ENCODE assay signal across 1 cellular context in the genomic region with DNA sequence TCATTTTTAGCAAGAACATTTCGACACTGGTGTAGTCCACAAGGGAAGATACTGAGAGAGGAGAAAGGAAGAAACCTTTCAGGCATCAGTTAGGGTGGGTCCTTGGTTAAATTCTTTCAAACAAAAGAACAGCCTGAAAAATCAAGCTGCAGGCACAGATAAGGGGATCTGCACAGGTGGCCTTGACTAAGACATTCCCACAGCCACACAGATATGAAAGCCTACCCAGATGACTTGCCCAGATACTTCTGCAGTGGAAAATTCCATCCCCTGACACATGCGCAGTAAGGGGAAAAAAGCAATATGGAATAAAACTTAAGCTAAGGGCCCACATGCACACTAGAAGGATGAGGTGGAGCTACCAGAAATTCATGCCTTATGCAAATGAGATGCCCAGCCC.
TF ChIP-seq lines count a peak whose summit lies in the region.

No MANE protein-coding gene starts in this region.

TF ChIP-seq in K562, 482 proteins besides CTCF, POLR2A, EP300 and RAD21 (continued from another document and continues in another):
- TF ChIP-seq MBD2 (IDR thresholded peaks at IDR 0.05; ENCODE audit: borderline replicate concordance, low read depth) (peak; percentile 82), MTA3 (IDR thresholded peaks at IDR 0.05; ENCODE audit: borderline replicate concordance) (peak; percentile 86), KLF1 (tag; IDR thresholded peaks at IDR 0.05) (0 out of 2 replicates have a peak, but pooled peaks have one; percentile 47), TAF9B (IDR thresholded peaks at IDR 0.05; ENCODE audit: partially characterized antibody) (peak; percentile 56), ZNF239 (CRISPR knock-in tag; IDR thresholded peaks at IDR 0.05) (0 out of 2 replicates have a peak, but pooled peaks have one; percentile 46), NBN (IDR thresholded peaks at IDR 0.05; ENCODE audit: low read depth) (peak; percentile 88), HLTF (IDR thresholded peaks at IDR 0.05) (peak; percentile 55; the same call in 1 of the 2 replicates), CCNT2 (IDR thresholded peaks at IDR 0.05; ENCODE audit: borderline replicate concordance, extremely low read depth, insufficient read length, low read depth, low read length) (peak; percentile 92), SREBF2 (CRISPR knock-in tag; IDR thresholded peaks at IDR 0.05) (no peak), ZNF140 (CRISPR knock-in tag; IDR thresholded peaks at IDR 0.05) (no peak), GABPB2 (CRISPR knock-in tag; conservative IDR thresholded peaks at IDR 0.05) (no peak), PHB2 (IDR thresholded peaks at IDR 0.05; ENCODE audit: low read depth) (peak; percentile 95), FOXK1 (CRISPR knock-in tag; IDR thresholded peaks at IDR 0.05; ENCODE audit: borderline replicate concordance) (0 out of 2 replicates have a peak, but pooled peaks have one; percentile 37), ZNF444 (CRISPR knock-in tag; IDR thresholded peaks at IDR 0.05) (0 out of 2 replicates have a peak, but pooled peaks have one; percentile 23), KLF16 (IDR thresholded peaks at IDR 0.05) (peak; percentile 99), SMARCE1 (IDR thresholded peaks at IDR 0.05) (peak; percentile 96), KLF6 (CRISPR knock-in tag; IDR thresholded peaks at IDR 0.05; ENCODE audit: borderline replicate concordance) (peak; percentile 67; the same call in 1 of the 2 replicates), ILK (tag; IDR thresholded peaks at IDR 0.05; ENCODE audit: borderline replicate concordance, low read depth) (0 out of 2 replicates have a peak, but pooled peaks have one; percentile 44), RHOXF2B (CRISPR knock-in tag; conservative IDR thresholded peaks at IDR 0.05) (no peak), SMAD3 (CRISPR knock-in tag; conservative IDR thresholded peaks at IDR 0.05) (peak; percentile 80), ATF7 (IDR thresholded peaks at IDR 0.05) (peak; percentile 81), MECOM (CRISPR knock-in tag; IDR thresholded peaks at IDR 0.05) (peak; percentile 80; the same call in 1 of the 2 replicates), NEUROD1 (IDR thresholded peaks at IDR 0.05; ENCODE audit: borderline replicate concordance, low read depth, low read length, partially characterized antibody) (peak; percentile 66), ETV1 (tag; conservative IDR thresholded peaks at IDR 0.05; ENCODE audit: low read depth) (no peak; the same call in 1 of the 2 replicates), FOXM1 (IDR thresholded peaks at IDR 0.05; ENCODE audit: low read depth) (peak; percentile 97), FOXM1 (CRISPR knock-in tag; IDR thresholded peaks at IDR 0.05; ENCODE audit: low read depth) (no peak), POLR2AphosphoS5 (IDR thresholded peaks at IDR 0.05; ENCODE audit: control insufficient read depth, insufficient read depth, low read depth, low read length) (peak; percentile 98), KHSRP (IDR thresholded peaks at IDR 0.05) (peak; percentile 64), GTF2A2 (tag; IDR thresholded peaks at IDR 0.05) (no peak), ARID1B (IDR thresholded peaks at IDR 0.05) (peak; percentile 99), NCOA2 (IDR thresholded peaks at IDR 0.05; ENCODE audit: partially characterized antibody in 2 of 2) (peak in 1 of 2 experiments; percentile 44), HMGN3 (IDR thresholded peaks at IDR 0.05; ENCODE audit: borderline replicate concordance, extremely low read depth, insufficient read length, low read depth, low read length) (peak; percentile 75), MAZ (CRISPR knock-in tag; conservative IDR thresholded peaks at IDR 0.05 in 1 of 2, IDR thresholded peaks at IDR 0.05 in 1 of 2) (peak; percentile 36 to 63; a peak in 2 of 4 replicates)
- TF ChIP-seq, protein P1, sequence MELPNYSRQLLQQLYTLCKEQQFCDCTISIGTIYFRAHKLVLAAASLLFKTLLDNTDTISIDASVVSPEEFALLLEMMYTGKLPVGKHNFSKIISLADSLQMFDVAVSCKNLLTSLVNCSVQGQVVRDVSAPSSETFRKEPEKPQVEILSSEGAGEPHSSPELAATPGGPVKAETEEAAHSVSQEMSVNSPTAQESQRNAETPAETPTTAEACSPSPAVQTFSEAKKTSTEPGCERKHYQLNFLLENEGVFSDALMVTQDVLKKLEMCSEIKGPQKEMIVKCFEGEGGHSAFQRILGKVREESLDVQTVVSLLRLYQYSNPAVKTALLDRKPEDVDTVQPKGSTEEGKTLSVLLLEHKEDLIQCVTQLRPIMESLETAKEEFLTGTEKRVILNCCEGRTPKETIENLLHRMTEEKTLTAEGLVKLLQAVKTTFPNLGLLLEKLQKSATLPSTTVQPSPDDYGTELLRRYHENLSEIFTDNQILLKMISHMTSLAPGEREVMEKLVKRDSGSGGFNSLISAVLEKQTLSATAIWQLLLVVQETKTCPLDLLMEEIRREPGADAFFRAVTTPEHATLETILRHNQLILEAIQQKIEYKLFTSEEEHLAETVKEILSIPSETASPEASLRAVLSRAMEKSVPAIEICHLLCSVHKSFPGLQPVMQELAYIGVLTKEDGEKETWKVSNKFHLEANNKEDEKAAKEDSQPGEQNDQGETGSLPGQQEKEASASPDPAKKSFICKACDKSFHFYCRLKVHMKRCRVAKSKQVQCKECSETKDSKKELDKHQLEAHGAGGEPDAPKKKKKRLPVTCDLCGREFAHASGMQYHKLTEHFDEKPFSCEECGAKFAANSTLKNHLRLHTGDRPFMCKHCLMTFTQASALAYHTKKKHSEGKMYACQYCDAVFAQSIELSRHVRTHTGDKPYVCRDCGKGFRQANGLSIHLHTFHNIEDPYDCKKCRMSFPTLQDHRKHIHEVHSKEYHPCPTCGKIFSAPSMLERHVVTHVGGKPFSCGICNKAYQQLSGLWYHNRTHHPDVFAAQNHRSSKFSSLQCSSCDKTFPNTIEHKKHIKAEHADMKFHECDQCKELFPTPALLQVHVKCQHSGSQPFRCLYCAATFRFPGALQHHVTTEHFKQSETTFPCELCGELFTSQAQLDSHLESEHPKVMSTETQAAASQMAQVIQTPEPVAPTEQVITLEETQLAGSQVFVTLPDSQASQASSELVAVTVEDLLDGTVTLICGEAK (IDR thresholded peaks at IDR 0.05) = no peak
- TF ChIP-seq, protein P1 (CRISPR knock-in tag; IDR thresholded peaks at IDR 0.05) = no peak
- TF ChIP-seq, protein P2, sequence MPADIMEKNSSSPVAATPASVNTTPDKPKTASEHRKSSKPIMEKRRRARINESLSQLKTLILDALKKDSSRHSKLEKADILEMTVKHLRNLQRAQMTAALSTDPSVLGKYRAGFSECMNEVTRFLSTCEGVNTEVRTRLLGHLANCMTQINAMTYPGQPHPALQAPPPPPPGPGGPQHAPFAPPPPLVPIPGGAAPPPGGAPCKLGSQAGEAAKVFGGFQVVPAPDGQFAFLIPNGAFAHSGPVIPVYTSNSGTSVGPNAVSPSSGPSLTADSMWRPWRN (IDR thresholded peaks at IDR 0.05; ENCODE audit: low read depth) = peak; percentile 83
- TF ChIP-seq, protein P3, sequence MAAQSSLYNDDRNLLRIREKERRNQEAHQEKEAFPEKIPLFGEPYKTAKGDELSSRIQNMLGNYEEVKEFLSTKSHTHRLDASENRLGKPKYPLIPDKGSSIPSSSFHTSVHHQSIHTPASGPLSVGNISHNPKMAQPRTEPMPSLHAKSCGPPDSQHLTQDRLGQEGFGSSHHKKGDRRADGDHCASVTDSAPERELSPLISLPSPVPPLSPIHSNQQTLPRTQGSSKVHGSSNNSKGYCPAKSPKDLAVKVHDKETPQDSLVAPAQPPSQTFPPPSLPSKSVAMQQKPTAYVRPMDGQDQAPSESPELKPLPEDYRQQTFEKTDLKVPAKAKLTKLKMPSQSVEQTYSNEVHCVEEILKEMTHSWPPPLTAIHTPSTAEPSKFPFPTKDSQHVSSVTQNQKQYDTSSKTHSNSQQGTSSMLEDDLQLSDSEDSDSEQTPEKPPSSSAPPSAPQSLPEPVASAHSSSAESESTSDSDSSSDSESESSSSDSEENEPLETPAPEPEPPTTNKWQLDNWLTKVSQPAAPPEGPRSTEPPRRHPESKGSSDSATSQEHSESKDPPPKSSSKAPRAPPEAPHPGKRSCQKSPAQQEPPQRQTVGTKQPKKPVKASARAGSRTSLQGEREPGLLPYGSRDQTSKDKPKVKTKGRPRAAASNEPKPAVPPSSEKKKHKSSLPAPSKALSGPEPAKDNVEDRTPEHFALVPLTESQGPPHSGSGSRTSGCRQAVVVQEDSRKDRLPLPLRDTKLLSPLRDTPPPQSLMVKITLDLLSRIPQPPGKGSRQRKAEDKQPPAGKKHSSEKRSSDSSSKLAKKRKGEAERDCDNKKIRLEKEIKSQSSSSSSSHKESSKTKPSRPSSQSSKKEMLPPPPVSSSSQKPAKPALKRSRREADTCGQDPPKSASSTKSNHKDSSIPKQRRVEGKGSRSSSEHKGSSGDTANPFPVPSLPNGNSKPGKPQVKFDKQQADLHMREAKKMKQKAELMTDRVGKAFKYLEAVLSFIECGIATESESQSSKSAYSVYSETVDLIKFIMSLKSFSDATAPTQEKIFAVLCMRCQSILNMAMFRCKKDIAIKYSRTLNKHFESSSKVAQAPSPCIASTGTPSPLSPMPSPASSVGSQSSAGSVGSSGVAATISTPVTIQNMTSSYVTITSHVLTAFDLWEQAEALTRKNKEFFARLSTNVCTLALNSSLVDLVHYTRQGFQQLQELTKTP (IDR thresholded peaks at IDR 0.05; ENCODE audit: low read depth in 1 of 2, partially characterized antibody in 2 of 2) = peak in 1 of 2 experiments; percentile 90
- TF ChIP-seq, protein P4, sequence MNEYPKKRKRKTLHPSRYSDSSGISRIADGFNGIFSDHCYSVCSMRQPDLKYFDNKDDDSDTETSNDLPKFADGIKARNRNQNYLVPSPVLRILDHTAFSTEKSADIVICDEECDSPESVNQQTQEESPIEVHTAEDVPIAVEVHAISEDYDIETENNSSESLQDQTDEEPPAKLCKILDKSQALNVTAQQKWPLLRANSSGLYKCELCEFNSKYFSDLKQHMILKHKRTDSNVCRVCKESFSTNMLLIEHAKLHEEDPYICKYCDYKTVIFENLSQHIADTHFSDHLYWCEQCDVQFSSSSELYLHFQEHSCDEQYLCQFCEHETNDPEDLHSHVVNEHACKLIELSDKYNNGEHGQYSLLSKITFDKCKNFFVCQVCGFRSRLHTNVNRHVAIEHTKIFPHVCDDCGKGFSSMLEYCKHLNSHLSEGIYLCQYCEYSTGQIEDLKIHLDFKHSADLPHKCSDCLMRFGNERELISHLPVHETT (CRISPR knock-in tag; conservative IDR thresholded peaks at IDR 0.05 in 1 of 2, IDR thresholded peaks at IDR 0.05 in 1 of 2) = peak in 1 of 2 experiments; percentile 89; a peak in 2 of 4 replicates
- TF ChIP-seq, protein P5, sequence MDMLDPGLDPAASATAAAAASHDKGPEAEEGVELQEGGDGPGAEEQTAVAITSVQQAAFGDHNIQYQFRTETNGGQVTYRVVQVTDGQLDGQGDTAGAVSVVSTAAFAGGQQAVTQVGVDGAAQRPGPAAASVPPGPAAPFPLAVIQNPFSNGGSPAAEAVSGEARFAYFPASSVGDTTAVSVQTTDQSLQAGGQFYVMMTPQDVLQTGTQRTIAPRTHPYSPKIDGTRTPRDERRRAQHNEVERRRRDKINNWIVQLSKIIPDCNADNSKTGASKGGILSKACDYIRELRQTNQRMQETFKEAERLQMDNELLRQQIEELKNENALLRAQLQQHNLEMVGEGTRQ (CRISPR knock-in tag; IDR thresholded peaks at IDR 0.05) = no peak
- TF ChIP-seq, protein P6, sequence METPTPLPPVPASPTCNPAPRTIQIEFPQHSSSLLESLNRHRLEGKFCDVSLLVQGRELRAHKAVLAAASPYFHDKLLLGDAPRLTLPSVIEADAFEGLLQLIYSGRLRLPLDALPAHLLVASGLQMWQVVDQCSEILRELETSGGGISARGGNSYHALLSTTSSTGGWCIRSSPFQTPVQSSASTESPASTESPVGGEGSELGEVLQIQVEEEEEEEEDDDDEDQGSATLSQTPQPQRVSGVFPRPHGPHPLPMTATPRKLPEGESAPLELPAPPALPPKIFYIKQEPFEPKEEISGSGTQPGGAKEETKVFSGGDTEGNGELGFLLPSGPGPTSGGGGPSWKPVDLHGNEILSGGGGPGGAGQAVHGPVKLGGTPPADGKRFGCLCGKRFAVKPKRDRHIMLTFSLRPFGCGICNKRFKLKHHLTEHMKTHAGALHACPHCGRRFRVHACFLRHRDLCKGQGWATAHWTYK (CRISPR knock-in tag; IDR thresholded peaks at IDR 0.05) = 0 out of 2 replicates have a peak, but pooled peaks have one; percentile 73
- TF ChIP-seq, protein P7, sequence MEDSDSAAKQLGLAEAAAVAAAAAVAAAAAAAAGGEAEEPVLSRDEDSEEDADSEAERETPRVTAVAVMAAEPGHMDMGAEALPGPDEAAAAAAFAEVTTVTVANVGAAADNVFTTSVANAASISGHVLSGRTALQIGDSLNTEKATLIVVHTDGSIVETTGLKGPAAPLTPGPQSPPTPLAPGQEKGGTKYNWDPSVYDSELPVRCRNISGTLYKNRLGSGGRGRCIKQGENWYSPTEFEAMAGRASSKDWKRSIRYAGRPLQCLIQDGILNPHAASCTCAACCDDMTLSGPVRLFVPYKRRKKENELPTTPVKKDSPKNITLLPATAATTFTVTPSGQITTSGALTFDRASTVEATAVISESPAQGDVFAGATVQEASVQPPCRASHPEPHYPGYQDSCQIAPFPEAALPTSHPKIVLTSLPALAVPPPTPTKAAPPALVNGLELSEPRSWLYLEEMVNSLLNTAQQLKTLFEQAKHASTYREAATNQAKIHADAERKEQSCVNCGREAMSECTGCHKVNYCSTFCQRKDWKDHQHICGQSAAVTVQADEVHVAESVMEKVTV (CRISPR knock-in tag; IDR thresholded peaks at IDR 0.05) = no peak
